Comparison of ENCODE assay signal across 15 cellular contexts in genomic region chr14:101726954-101727302, GRCh38.
"Had no signal": no experiment of that assay in that cellular context is flagged by ENCODE, and none has a peak within 500 bp of the region (broad histone marks: within the 10 kb centered on the region; RNA-seq: fewer than 3 reads in every experiment).

No MANE protein-coding gene starts in this region.

- H3K4me3 Mint-ChIP-seq: activated naive CD8-positive, alpha-beta T cell treated with anti-CD3 and anti-CD28 coated beads for 36 hours; T-helper 2 cell treated with Interferon-gamma antibody and Interleukin-4, amounts not matched to agents 5 μg/mL and 100 μg/mL, for 36 hours had no signal

- H3K27ac ChIP-seq: dorsolateral prefrontal cortex, heart left ventricle, parathyroid adenoma, tibial artery had no signal

- H3K36me3 ChIP-seq: heart left ventricle, tibial artery had no signal

- H3K9me3 Mint-ChIP-seq: T-helper 2 cell treated with Interferon-gamma antibody and Interleukin-4, amounts not matched to agents 5 μg/mL and 100 μg/mL, for 36 hours had no signal

- H3K27ac Mint-ChIP-seq: activated naive CD8-positive, alpha-beta T cell treated with anti-CD3 and anti-CD28 coated beads for 36 hours had no signal

- H3K9me3 ChIP-seq: heart left ventricle, mucosa of descending colon, tibial artery had no signal

- ATAC-seq: activated CD4-positive, CD25-positive, alpha-beta regulatory T cell treated with anti-CD3 and anti-CD28 coated beads, Interleukin-2, amount 50 U/mL, for 24 hours; heart left ventricle; left lobe of liver; mucosa of descending colon had no signal

- H3K4me3 ChIP-seq: dorsolateral prefrontal cortex, heart left ventricle, mucosa of descending colon, tibial artery had no signal

- H3K27me3 ChIP-seq: dorsolateral prefrontal cortex, heart left ventricle had no signal

- H3K27me3 Mint-ChIP-seq: activated naive CD8-positive, alpha-beta T cell treated with anti-CD3 and anti-CD28 coated beads for 36 hours had no signal

- DNase-seq: activated gamma-delta T cell; activated naive CD8-positive, alpha-beta T cell treated with anti-CD3 and anti-CD28 coated beads for 36 hours; activated T-cell treated with anti-CD3 and anti-CD28 coated beads, Interleukin-2, amount 50 U/mL, for 1 hour; dorsolateral prefrontal cortex; heart left ventricle; mammary epithelial cell; retina; SIG-M5; stimulated activated CD4-positive, alpha-beta T cell treated with anti-CD3 and anti-CD28 coated beads, Interleukin-4, amount 100 ng/mL, for 4 hours; tibial artery had no signal
